ENCODE assay signal across 9 cellular contexts in genomic region chr3:45055411-45056143, GRCh38. TPM values are rescaled to one million over a fixed set of nuclear protein-coding genes. Genes with fewer than 3 reads are reported as not detected.
DNase-seq lines count a peak whose midpoint lies in the region; ATAC-seq, FAIRE-seq and TF ChIP-seq lines count a peak whose summit lies in the region.
"Had no signal": no experiment of that assay in that cellular context is flagged by ENCODE, and none has a peak within 500 bp of the region (broad histone marks: within the 10 kb centered on the region; RNA-seq: fewer than 3 reads in every experiment).

No MANE protein-coding gene starts in this region.

- H3K27me3 ChIP-seq in DND-41 (ENCODE audit: insufficient read depth, low read length, poor library complexity) (no peaks in the 10 kb centered on the region), ascending aorta (no peaks in the 10 kb centered on the region), muscle layer of duodenum (ENCODE audit: low read depth, low read length) (no peaks in the 10 kb centered on the region)

- no peak overlapping the region for H3K4me2 ChIP-seq in DND-41 (ENCODE audit: insufficient read depth, low read length)

- H3K9ac ChIP-seq in DND-41 (ENCODE audit: low read depth, low read length) = no peak overlapping the region

- peak; percentile 85 for ATAC-seq in DND-41 (ENCODE audit: insufficient read depth, low read depth)

- H3K9me3 ChIP-seq in DND-41 (ENCODE audit: insufficient read depth, low read length, severe bottlenecking) = no peaks in the 10 kb centered on the region
- H3K9me3 ChIP-seq in ascending aorta = no peaks in the 10 kb centered on the region
- H3K9me3 ChIP-seq in muscle layer of duodenum (ENCODE audit: control insufficient read depth in 1 of 2, low read length in 2 of 2) = no peaks in the 10 kb centered on the region

- H3K36me3 ChIP-seq in DND-41 (ENCODE audit: insufficient read depth, low read length) (no peaks in the 10 kb centered on the region), ascending aorta (no peaks in the 10 kb centered on the region), muscle layer of duodenum (ENCODE audit: control insufficient read depth in 1 of 2, insufficient read depth in 2 of 2, low read length in 2 of 2) (no peaks in the 10 kb centered on the region)

- no peaks in the 10 kb centered on the region for H4K20me1 ChIP-seq in DND-41 (ENCODE audit: insufficient read depth, low read length)

- peak; percentile 68 for TF ChIP-seq CTCF in DND-41 (IDR thresholded peaks at IDR 0.05; ENCODE audit: borderline replicate concordance, extremely low read depth, low read length, poor library complexity, severe bottlenecking)
- no peak for TF ChIP-seq CTCF in ascending aorta (IDR thresholded peaks at IDR 0.05)

- H3K4me1 ChIP-seq in DND-41 (ENCODE audit: insufficient read depth, low read length) (no peaks in the 10 kb centered on the region), ascending aorta (peaks cover 5 to 12% of the 10 kb centered on the region in 2 donors), muscle layer of duodenum (ENCODE audit: control insufficient read depth in 1 of 2, insufficient read depth in 2 of 2, low read length in 2 of 2) (peaks cover 0 to 5% of the 10 kb centered on the region in 2 donors)

- H3K4me3 ChIP-seq in DND-41 (ENCODE audit: low read depth in 1 of 2, low read length in 2 of 2) (no peak overlapping the region), ascending aorta (no peak overlapping the region), muscle layer of duodenum (ENCODE audit: low read depth in 1 of 2, low read length in 2 of 2) (no peak overlapping the region)

- no peaks in the 10 kb centered on the region for H3K79me2 ChIP-seq in DND-41 (ENCODE audit: insufficient read depth, low read length)

- DNase-seq in DND-41 (peak; percentile 55), HTR-8/SVneo (ENCODE audit: insufficient read length, low spot score) (no peak), ascending aorta (ENCODE audit: low spot score in 2 of 2) (no peak), RPMI8226 (no peak), DMS79 treated with DMSO at 0.1 percent for 48 hours (lab: John Stamatoyannopoulos, UW) (no peak), amniotic stem cell (lab: John Stamatoyannopoulos, UW) (no peak), C1 segment of cervical spinal cord (lab: John Stamatoyannopoulos, UW) (no peak)

- peak; percentile 4 for FAIRE-seq in HTR-8/SVneo (lab: Jason Lieb, UNC)

- H3K27ac ChIP-seq in DND-41 (ENCODE audit: low read length) = no peak overlapping the region
- peak overlapping the region; percentile 44 to 59 for H3K27ac ChIP-seq in ascending aorta
- peak overlapping the region; percentile 20 for H3K27ac ChIP-seq in muscle layer of duodenum (ENCODE audit: low read length)

- intact Hi-C loops in ascending aorta (cut with DNase I) = no loop called here

- H2AFZ ChIP-seq in DND-41 (ENCODE audit: low read depth, low read length) = no peak overlapping the region

RNA-seq across cellular contexts. Expression of gene CLEC3B, which starts 29.5 kb away (rescaled TPM):
- 130 TPM for total RNA-seq in ascending aorta
- total RNA-seq: kidney epithelial cell had no signal
